ENCODE assay signal across 26 cellular contexts in genomic region chr7:134947831-134948230, GRCh38.
"Had no signal": no experiment of that assay in that cellular context is flagged by ENCODE, and none has a peak within 500 bp of the region (broad histone marks: within the 10 kb centered on the region; RNA-seq: fewer than 3 reads in every experiment).

No MANE protein-coding gene starts in this region.

- H3K27ac ChIP-seq: foreskin keratinocyte, left ventricle myocardium inferior, pancreas, prostate gland, WERI-Rb-1 had no signal

- DNase-seq: activated CD4-positive, alpha-beta T cell treated with anti-CD3 and anti-CD28 coated beads for 48 hours; activated CD4-positive, alpha-beta T cell treated with anti-CD3 and anti-CD28 coated beads, Interleukin-2, amount 50 U/mL, for 48 hours; activated CD8-positive, alpha-beta memory T cell treated with anti-CD3 and anti-CD28 coated beads for 24 hours; activated effector memory CD4-positive, alpha-beta T cell treated with anti-CD3 and anti-CD28 coated beads, Interleukin-2, amount 50 U/mL, for 16 hours; activated naive CD4-positive, alpha-beta T cell treated with anti-CD3 and anti-CD28 coated beads, Interleukin-2, amount 10 ng/mL, durations not matched to agents 7 days and 5 days; activated naive CD8-positive, alpha-beta T cell treated with anti-CD3 and anti-CD28 coated beads, Interleukin-2, amount 10 ng/mL, durations not matched to agents 7 days and 5 days; brain microvascular endothelial cell; cortex of kidney; effector memory CD8-positive, alpha-beta T cell; foreskin keratinocyte; islet precursor cell; left ventricle myocardium inferior; naive thymus-derived CD4-positive, alpha-beta T cell; retina; stimulated activated CD4-positive, alpha-beta T cell treated with anti-CD3 and anti-CD28 coated beads, Interleukin-15, amount 100 ng/mL, for 24 hours; stimulated activated CD4-positive, alpha-beta T cell treated with anti-CD3 and anti-CD28 coated beads, Interleukin-2, amount 100 ng/mL, for 24 hours; stimulated activated naive B cell treated with anti-CD40 and anti-IgM and Interleukin-4, amounts not matched to agents 10 μg/mL and 1 μg/mL and 100 μg/mL, for 72 hours; stomach; T-helper 9 cell; WERI-Rb-1 had no signal

- H3K36me3 ChIP-seq: pancreas had no signal

- ATAC-seq: activated CD4-positive, CD25-positive, alpha-beta regulatory T cell treated with anti-CD3 and anti-CD28 coated beads, Interleukin-2, amount 50 U/mL, for 24 hours; effector memory CD8-positive, alpha-beta T cell; foreskin keratinocyte; naive thymus-derived CD4-positive, alpha-beta T cell; pancreas; stimulated activated naive B cell treated with anti-CD40 and anti-IgM and Interleukin-4, amounts not matched to agents 10 μg/mL and 1 μg/mL and 100 μg/mL, for 72 hours had no signal

- H3K4me3 ChIP-seq: left ventricle myocardium inferior, pancreas, prostate gland, stomach, tibial nerve had no signal

- FAIRE-seq: astrocyte, pancreas, TTC549 had no signal

- H3K27me3 ChIP-seq: brain microvascular endothelial cell, foreskin keratinocyte, pancreas, stomach, tibial nerve had no signal

- H3K4me1 ChIP-seq: foreskin keratinocyte, left ventricle myocardium inferior, prostate gland had no signal

- H3K9me3 ChIP-seq: left ventricle myocardium inferior, pancreas, prostate gland, stomach, tibial nerve had no signal
